Comparison of ENCODE assay signal across 9 cellular contexts in the genomic region with DNA sequence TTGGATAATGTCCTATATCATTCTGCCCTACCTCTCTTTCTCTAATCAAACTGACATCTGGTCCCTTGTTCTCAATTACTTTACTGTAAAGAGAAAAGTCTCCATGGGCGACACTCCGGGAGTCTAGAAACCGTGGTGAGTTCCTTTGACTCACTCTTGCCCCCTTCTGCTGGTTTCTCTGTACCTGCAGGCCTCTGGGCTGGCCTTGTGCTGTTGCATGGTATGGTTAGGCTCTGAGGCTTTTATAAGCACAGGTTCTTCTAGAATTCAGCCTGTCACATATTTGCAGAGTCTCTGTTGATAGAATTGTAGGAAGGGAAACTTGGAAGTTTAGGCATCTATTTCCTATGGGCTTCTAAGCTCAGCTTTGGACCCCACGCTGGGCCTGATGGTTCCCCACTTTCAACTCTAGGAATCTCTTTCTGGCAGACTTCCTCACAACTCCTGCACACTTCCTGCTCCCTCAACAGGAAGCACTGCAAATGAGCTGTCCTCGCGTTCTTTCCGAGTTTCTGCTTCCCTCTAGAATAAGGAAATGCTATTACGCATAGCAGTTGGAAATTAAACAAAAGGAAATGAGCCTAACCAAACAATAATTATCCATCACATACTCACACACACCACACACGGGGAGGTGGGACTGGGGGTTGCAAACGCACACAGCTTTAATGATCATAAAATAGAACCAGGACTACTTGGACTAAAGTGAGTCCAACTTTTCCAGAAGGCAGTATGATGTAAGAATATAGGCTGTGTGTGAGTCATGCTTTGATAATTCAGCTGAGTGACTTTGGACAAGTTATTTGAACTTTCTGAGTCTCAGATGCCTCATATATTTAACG.
DNase-seq lines count a peak whose midpoint lies in the region; ATAC-seq and TF ChIP-seq lines count a peak whose summit lies in the region.
"Had no signal": no experiment of that assay in that cellular context is flagged by ENCODE, and none has a peak within 500 bp of the region (broad histone marks: within the 10 kb centered on the region; RNA-seq: fewer than 3 reads in every experiment).

No MANE protein-coding gene starts in this region.

- H3K4me3 ChIP-seq in GM12875 (ENCODE audit: low read depth, low read length) (no peak overlapping the region), retinal pigment epithelial cell (ENCODE audit: low read length) (no peak overlapping the region)
- H3K4me3 ChIP-seq: PC-9 had no signal

- ATAC-seq in HG03469 (IDR thresholded peaks at IDR 0.05; ENCODE audit: unreplicated experiment) (no peak), HG02759 (IDR thresholded peaks at IDR 0.05; ENCODE audit: unreplicated experiment) (no peak), GM18868 (IDR thresholded peaks at IDR 0.05; ENCODE audit: unreplicated experiment) (no peak)

- TF ChIP-seq CTCF in GM12875 (IDR thresholded peaks at IDR 0.05; ENCODE audit: borderline replicate concordance, insufficient read depth, low read depth, low read length) = 0 out of 2 replicates have a peak, but pooled peaks have one; percentile 2
- TF ChIP-seq CTCF in retinal pigment epithelial cell (conservative IDR thresholded peaks at IDR 0.05; ENCODE audit: low read depth, low read length) = no peak

- DNase-seq in RPMI7951 (ENCODE audit: low read depth) = peak; percentile 87
- peak; percentile 93 for DNase-seq in glomerular endothelial cell (ENCODE audit: extremely low read depth, low read depth, low spot score)
- DNase-seq in retinal pigment epithelial cell (ENCODE audit: low read depth) = peak; percentile 57
- DNase-seq in activated CD4-positive, CD25-positive, alpha-beta regulatory T cell (lab: John Stamatoyannopoulos, UW) = no peak
- DNase-seq: PC-9 had no signal

Comparison
In these comparisons a context has a peak if more than half of its experiments do, and no peak if none do; other contexts are left out.
1. DNase-seq: peak in RPMI7951 (single experiment), glomerular endothelial cell (single experiment) and retinal pigment epithelial cell (single experiment); none in activated CD4-positive, CD25-positive, alpha-beta regulatory T cell (0 of 4).